Comparison of ENCODE assay signal across 14 cellular contexts in the genomic region with DNA sequence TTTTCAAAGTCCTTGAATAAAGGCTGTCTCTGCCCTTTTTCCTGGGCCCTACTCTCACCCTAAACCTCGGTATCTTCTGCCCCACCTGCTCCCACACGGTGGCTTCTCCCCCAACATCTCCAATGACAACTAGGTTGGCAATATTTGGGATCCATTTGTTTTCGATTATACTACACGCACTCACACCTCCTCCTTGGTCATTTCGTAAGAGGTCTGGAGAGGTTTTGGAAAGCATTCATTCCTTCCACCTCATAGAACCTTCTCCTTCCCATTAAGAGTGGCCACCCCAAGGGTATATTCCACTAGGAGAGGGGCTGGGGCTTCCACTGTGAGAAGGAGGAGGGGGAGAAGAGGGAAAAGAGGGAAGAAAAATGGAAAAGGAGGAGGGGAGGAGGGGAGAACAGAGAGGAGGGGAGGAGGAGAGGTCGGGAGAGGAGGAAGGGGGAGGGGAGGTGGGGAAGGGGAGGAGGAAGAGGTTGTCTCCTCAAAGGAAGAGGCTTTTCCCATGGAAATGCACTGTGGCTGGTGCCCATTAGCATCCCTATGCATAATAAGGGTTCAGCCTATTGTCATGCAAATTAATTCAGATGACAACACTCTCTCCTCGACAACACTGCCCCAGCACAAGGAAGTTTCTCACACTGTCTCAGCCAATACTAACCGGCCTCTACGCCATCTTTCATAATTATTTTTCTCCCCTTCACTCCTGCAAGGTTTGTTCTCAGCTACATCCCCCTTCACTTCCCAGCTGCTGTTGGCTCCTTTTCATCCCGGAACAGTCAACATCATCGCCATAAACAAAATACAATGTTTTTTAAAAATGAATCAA. TPM values are rescaled to one million over a fixed set of nuclear protein-coding genes. Genes with fewer than 3 reads are reported as not detected.
DNase-seq lines count a peak whose midpoint lies in the region; ATAC-seq, FAIRE-seq and TF ChIP-seq lines count a peak whose summit lies in the region.
"Had no signal": no experiment of that assay in that cellular context is flagged by ENCODE, and none has a peak within 500 bp of the region (broad histone marks: within the 10 kb centered on the region; RNA-seq: fewer than 3 reads in every experiment).

No MANE protein-coding gene starts in this region.

- H3K36me3 ChIP-seq in GM12878 (ENCODE audit: control insufficient read depth in 2 of 2, insufficient read depth in 2 of 2, low read length in 1 of 2) = no peaks in the 10 kb centered on the region
- no peaks in the 10 kb centered on the region for H3K36me3 ChIP-seq in testis (ENCODE audit: low read depth, missing control alignments)
- H3K36me3 ChIP-seq in colonic mucosa = no peaks in the 10 kb centered on the region
- H3K36me3 ChIP-seq: SJSA1 had no signal

- BruUV-seq in GM12878 (replicated peaks; lab: Mats Ljungman, UMichigan) = no TSS peak

- H2AFZ ChIP-seq in GM12878 (ENCODE audit: control insufficient read depth, low read depth, low read length) = no peak overlapping the region

- no peaks in the 10 kb centered on the region for H3K79me2 ChIP-seq in GM12878 (ENCODE audit: control insufficient read depth, insufficient read depth, low read length)

- no peak for TF ChIP-seq RAD21 in GM12878 (IDR thresholded peaks at IDR 0.05; ENCODE audit: insufficient read depth, low read depth, low read length)

- FAIRE-seq in GM12878 (lab: Jason Lieb, UNC) = no peak
- FAIRE-seq: GM18507, small intestine had no signal

- CTCF ChIA-PET in GM12878 (lab: Yijun Ruan, JAX) = no interaction called here

- 38% methylated on average over 11 of the region's 11 CpGs for WGBS in GM12878 (ENCODE audit: insufficient coverage, insufficient replicate concordance, low lambda C conversion rate, missing lambda C conversion rate)
- 42 to 44% methylated on average over 11 of the region's 11 CpGs for WGBS in testis, 2 donors

- no peaks in the 10 kb centered on the region for H3K4me1 ChIP-seq in GM12878 (ENCODE audit: control insufficient read depth, insufficient read depth, low read length)
- peaks cover 12% of the 10 kb centered on the region for H3K4me1 ChIP-seq in testis
- peaks cover 6% of the 10 kb centered on the region for H3K4me1 ChIP-seq in colonic mucosa

- POLR2A ChIA-PET in GM12878 (lab: Charles Lee) = no interaction called here

- TF ChIP-seq POLR2A in GM12878 (IDR thresholded peaks at IDR 0.05; ENCODE audit: low read depth, low read length) (no peak), testis (IDR thresholded peaks at IDR 0.05) (no peak)

- DNase-seq in LNCaP clone FGC (ENCODE audit: low read depth) = peak; percentile 26
- no peak for DNase-seq in GM12878 (ENCODE audit: low read depth, low spot score)
- peak; percentile 86 for DNase-seq in iPS-NIHi7 (ENCODE audit: extremely low spot score)
- DNase-seq in testis = no peak
- no peak for DNase-seq in NCI-H1930 (lab: John Stamatoyannopoulos, UW)
- no peak for DNase-seq in NK-92 treated with Interleukin-12 subunit alpha and Interleukin-12 subunit beta, amount 100 ng/mL, for 24 hours (lab: John Stamatoyannopoulos, UW)
- DNase-seq in colonic mucosa = no peak
- DNase-seq: activated CD4-positive, CD25-positive, alpha-beta regulatory T cell; DMS79 treated with DMSO at 0.1 percent for 48 hours; NCI-H345 had no signal

- TF ChIP-seq EP300 in GM12878 (IDR thresholded peaks at IDR 0.05; ENCODE audit: borderline replicate concordance in 1 of 2, control insufficient read depth in 1 of 2, low read depth in 2 of 2, low read length in 2 of 2) = no peak

- no peak overlapping the region for H3K9ac ChIP-seq in GM12878 (ENCODE audit: control insufficient read depth, insufficient read depth, low read length)
- H3K9ac ChIP-seq in colonic mucosa (ENCODE audit: low read depth in 2 of 2, low read length in 2 of 2) = no peak overlapping the region

- no peak overlapping the region for H3K27ac ChIP-seq in GM12878 (ENCODE audit: control insufficient read depth, insufficient read depth)
- H3K27ac ChIP-seq in testis = peak overlapping the region; percentile 55 to 73
- H3K27ac ChIP-seq in colonic mucosa = no peak overlapping the region
- H3K27ac ChIP-seq: SJSA1 had no signal

- SMC1A ChIA-PET in GM12878 (lab: Charles Lee; ENCODE audit: uncharacterized antibody, unreplicated experiment) = no interaction called here

- TF ChIP-seq CTCF in LNCaP clone FGC (IDR thresholded peaks at IDR 0.05; ENCODE audit: control insufficient read depth, extremely low read depth, insufficient read depth) (no peak), GM12878 (IDR thresholded peaks at IDR 0.05 in 2 of 3, conservative IDR thresholded peaks at IDR 0.05 in 1 of 3; ENCODE audit: control insufficient read depth in 2 of 3, extremely low read depth in 1 of 3, insufficient read depth in 1 of 3, low read depth in 3 of 3, low read length in 3 of 3) (no peak), testis (IDR thresholded peaks at IDR 0.05) (no peak), colonic mucosa (IDR thresholded peaks at IDR 0.05) (no peak)

- H4K20me1 ChIP-seq in GM12878 (ENCODE audit: control insufficient read depth, insufficient read depth) = no peaks in the 10 kb centered on the region

- intact Hi-C loops in GM12878 (cut with micrococcal nuclease; ENCODE audit: unreplicated experiment) (no loop called here), testis (cut with DNase I; ENCODE audit: low total_unique reads) (no loop called here), colonic mucosa (cut with DNase I) (no loop called here)

- no peaks in the 10 kb centered on the region for H3K27me3 ChIP-seq in GM12878 (replicated peaks in 1 of 2; ENCODE audit: control insufficient read depth in 2 of 2, insufficient read depth in 2 of 2, low read length in 1 of 2)
- no peaks in the 10 kb centered on the region for H3K27me3 ChIP-seq in testis
- no peaks in the 10 kb centered on the region for H3K27me3 ChIP-seq in colonic mucosa
- H3K27me3 ChIP-seq: SJSA1 had no signal

- in situ Hi-C loops in GM12878 (cut with MboI) = no loop called here

- H3K4me2 ChIP-seq in GM12878 (ENCODE audit: control insufficient read depth, insufficient read depth) = no peak overlapping the region

- RAD21 ChIA-PET in GM12878 (lab: Charles Lee; ENCODE audit: unreplicated experiment) = interaction anchor here (0.7 kb wide), 1 partner anchor 101 kb away, joined by 4 read pairs; no protein-coding TSS in a partner anchor

- H3K9me3 ChIP-seq in GM12878 (replicated peaks; ENCODE audit: control insufficient read depth, insufficient read depth, low read length) (no peaks in the 10 kb centered on the region), testis (no peaks in the 10 kb centered on the region), colonic mucosa (no peaks in the 10 kb centered on the region)
- H3K9me3 ChIP-seq: SJSA1 had no signal

- no peak for ATAC-seq in GM12878
- no peak for ATAC-seq in HG02678 (IDR thresholded peaks at IDR 0.05; ENCODE audit: unreplicated experiment)

- H3K4me3 ChIP-seq in LNCaP clone FGC (ENCODE audit: low read depth, low read length) (no peak overlapping the region), GM12878 (no peak overlapping the region), testis (no peak overlapping the region), colonic mucosa (no peak overlapping the region)
- H3K4me3 ChIP-seq: SJSA1 had no signal

TF ChIP-seq in GM12878, 131 proteins besides CTCF, POLR2A, EP300 and RAD21:
- TF ChIP-seq ATF7 (IDR thresholded peaks at IDR 0.05; ENCODE audit: low read depth) (no peak), FOXM1 (IDR thresholded peaks at IDR 0.05; ENCODE audit: low read depth, low read length) (no peak), POU2F2 (IDR thresholded peaks at IDR 0.05; ENCODE audit: borderline replicate concordance, low read depth, low read length) (peak; percentile 32; the same call in 1 of the 3 replicates), JUND (IDR thresholded peaks at IDR 0.05; ENCODE audit: low read depth, low read length) (no peak), ZSCAN29 (IDR thresholded peaks at IDR 0.05) (no peak)
- TF ChIP-seq, protein P1, sequence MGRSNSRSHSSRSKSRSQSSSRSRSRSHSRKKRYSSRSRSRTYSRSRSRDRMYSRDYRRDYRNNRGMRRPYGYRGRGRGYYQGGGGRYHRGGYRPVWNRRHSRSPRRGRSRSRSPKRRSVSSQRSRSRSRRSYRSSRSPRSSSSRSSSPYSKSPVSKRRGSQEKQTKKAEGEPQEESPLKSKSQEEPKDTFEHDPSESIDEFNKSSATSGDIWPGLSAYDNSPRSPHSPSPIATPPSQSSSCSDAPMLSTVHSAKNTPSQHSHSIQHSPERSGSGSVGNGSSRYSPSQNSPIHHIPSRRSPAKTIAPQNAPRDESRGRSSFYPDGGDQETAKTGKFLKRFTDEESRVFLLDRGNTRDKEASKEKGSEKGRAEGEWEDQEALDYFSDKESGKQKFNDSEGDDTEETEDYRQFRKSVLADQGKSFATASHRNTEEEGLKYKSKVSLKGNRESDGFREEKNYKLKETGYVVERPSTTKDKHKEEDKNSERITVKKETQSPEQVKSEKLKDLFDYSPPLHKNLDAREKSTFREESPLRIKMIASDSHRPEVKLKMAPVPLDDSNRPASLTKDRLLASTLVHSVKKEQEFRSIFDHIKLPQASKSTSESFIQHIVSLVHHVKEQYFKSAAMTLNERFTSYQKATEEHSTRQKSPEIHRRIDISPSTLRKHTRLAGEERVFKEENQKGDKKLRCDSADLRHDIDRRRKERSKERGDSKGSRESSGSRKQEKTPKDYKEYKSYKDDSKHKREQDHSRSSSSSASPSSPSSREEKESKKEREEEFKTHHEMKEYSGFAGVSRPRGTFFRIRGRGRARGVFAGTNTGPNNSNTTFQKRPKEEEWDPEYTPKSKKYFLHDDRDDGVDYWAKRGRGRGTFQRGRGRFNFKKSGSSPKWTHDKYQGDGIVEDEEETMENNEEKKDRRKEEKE (IDR thresholded peaks at IDR 0.05) = no peak
TF ChIP-seq in GM12878: peak in this region for 1.

RNA-seq across cellular contexts. Expression of gene SOX9, which starts 30.0 kb away (rescaled TPM):
- total RNA-seq in GM12878 (2013; cell fraction: nucleolus; rRNA removed) = 41.0 and 44.0 TPM in 2 replicates
- total RNA-seq in GM12878 (2014; rRNA removed) (6.1 and 6.9 TPM in 2 replicates), GM12878 (2014; rRNA removed; fragmentation: Illumina TruSeq; extraction: Trizol) (4.5 and 4.7 TPM in 2 replicates), GM12878 (2021) (18.2 and 19.0 TPM in 2 replicates), testis (100 to 1,000 TPM; 166 to 240 TPM), colonic mucosa (10 to 100 TPM; 52.3 to 74.2 TPM)
- 2.5 TPM for polyA plus RNA-seq in GM12878 (2011; ENCODE audit: low read depth)
- polyA plus RNA-seq in GM12878 (2011; rRNA removed) (3.9 and 4.6 TPM in 2 replicates), GM12878 (2014; fragmentation: Illumina TruSeq; extraction: Trizol) (6.5 and 7.2 TPM in 2 replicates), GM12878 (2014; fragmentation: Nextera tagmentation; extraction: Ambion mirVana) (1 to 10 TPM; 4.5 to 8.6 TPM), GM12878 (2014; rRNA removed) (6.4 and 7.1 TPM in 2 replicates), GM12878 (2016; fragmentation: Nextera tagmentation; extraction: Ambion mirVana) (1 to 10 TPM; 1.2 to 4.0 TPM), testis (ENCODE audit: insufficient read depth, low read depth, low replicate concordance) (80.0 TPM)
- 4.7 and 5.4 TPM in 2 replicates for polyA plus RNA-seq in GM12878 (2011; cell fraction: cytosol; rRNA removed)
- 9.0 and 12.1 TPM in 2 replicates for polyA plus RNA-seq in GM12878 (2011; cell fraction: nucleus; rRNA removed)
- 5.8 and 6.1 TPM in 2 replicates for polyA plus RNA-seq in GM12878 (2012)
- polyA minus RNA-seq in GM12878 (2011; rRNA and poly(A)+ RNA removed) = 4.9 and 6.2 TPM in 2 replicates
- polyA minus RNA-seq in GM12878 (2011; cell fraction: cytosol; rRNA and poly(A)+ RNA removed) = 11.6 and 12.3 TPM in 2 replicates
- 5.4 and 7.5 TPM in 2 replicates for polyA minus RNA-seq in GM12878 (2011; cell fraction: nucleus; rRNA and poly(A)+ RNA removed)

Comparison
In these comparisons a context has a peak if more than half of its experiments do, and no peak if none do; other contexts are left out.
1. DNase-seq: peak in LNCaP clone FGC (single experiment) and iPS-NIHi7 (single experiment); none in GM12878 (single experiment), testis (single experiment), NCI-H1930 (0 of 2), NK-92 treated with Interleukin-12 subunit alpha and Interleukin-12 subunit beta, amount 100 ng/mL, for 24 hours (single experiment) and colonic mucosa (single experiment).
2. H3K27ac ChIP-seq: peak in testis (2 of 2); none in GM12878 (single experiment) and colonic mucosa (single experiment).